1 cellular context compared by ENCODE assay signal in genomic region chr10:104321716-104322415, GRCh38.
TF ChIP-seq lines count a peak whose summit lies in the region.

No MANE protein-coding gene starts in this region.

TF ChIP-seq in IMR-90, 13 proteins besides CTCF, POLR2A, EP300 and RAD21:
- no peak for TF ChIP-seq RFX5 (IDR thresholded peaks at IDR 0.05; ENCODE audit: low read depth, low read length)
- TF ChIP-seq SMC3 (IDR thresholded peaks at IDR 0.05; ENCODE audit: low read depth, low read length): no peak
- TF ChIP-seq USF2 (IDR thresholded peaks at IDR 0.05; ENCODE audit: low read depth, low read length): no peak
- no peak for TF ChIP-seq RCOR1 (IDR thresholded peaks at IDR 0.05; ENCODE audit: insufficient replicate concordance, low read length)
- TF ChIP-seq ELK1 (IDR thresholded peaks at IDR 0.05; ENCODE audit: borderline replicate concordance, low read depth, low read length): no peak
- no peak for TF ChIP-seq FOS (IDR thresholded peaks at IDR 0.05; ENCODE audit: low read depth, low read length)
- no peak for TF ChIP-seq CEBPB (IDR thresholded peaks at IDR 0.05; ENCODE audit: low read depth, low read length)
- TF ChIP-seq MAZ (IDR thresholded peaks at IDR 0.05; ENCODE audit: borderline replicate concordance, low read depth, low read length): no peak
- TF ChIP-seq MXI1 (IDR thresholded peaks at IDR 0.05; ENCODE audit: borderline replicate concordance, low read depth, low read length): no peak
- no peak for TF ChIP-seq CHD1 (IDR thresholded peaks at IDR 0.05; ENCODE audit: low read depth, low read length)
- no peak for TF ChIP-seq BHLHE40 (IDR thresholded peaks at IDR 0.05; ENCODE audit: low read depth, low read length)
- TF ChIP-seq MAFK (IDR thresholded peaks at IDR 0.05; ENCODE audit: low read depth, low read length): no peak
- no peak for TF ChIP-seq NFE2L2 (IDR thresholded peaks at IDR 0.05; ENCODE audit: low read depth, low read length)
